ENCODE assay signal across 13 cellular contexts in genomic region chr17:63665527-63666214, GRCh38. TPM values are rescaled to one million over a fixed set of nuclear protein-coding genes. Genes with fewer than 3 reads are reported as not detected.
DNase-seq lines count a peak whose midpoint lies in the region; ATAC-seq, FAIRE-seq and TF ChIP-seq lines count a peak whose summit lies in the region.
"Had no signal": no experiment of that assay in that cellular context is flagged by ENCODE, and none has a peak within 500 bp of the region (broad histone marks: within the 10 kb centered on the region; RNA-seq: fewer than 3 reads in every experiment).

No MANE protein-coding gene starts in this region.

- H3K4me1 ChIP-seq in Karpas-422 (ENCODE audit: low read length) (peaks cover 35% of the 10 kb centered on the region), GM12878 (ENCODE audit: control insufficient read depth, insufficient read depth, low read length) (peaks cover 7% of the 10 kb centered on the region), SK-N-SH (ENCODE audit: control insufficient read depth in 1 of 2, insufficient read depth in 2 of 2, low read depth in 1 of 2, low read length in 1 of 2) (no peaks in the 10 kb centered on the region)
- H3K4me1 ChIP-seq: body of pancreas had no signal

- no TSS peak for BruUV-seq in GM12878 (replicated peaks; lab: Mats Ljungman, UMichigan)

- TF ChIP-seq EP300 in GM12878 (IDR thresholded peaks at IDR 0.05; ENCODE audit: borderline replicate concordance in 1 of 2, control insufficient read depth in 1 of 2, low read depth in 2 of 2, low read length in 2 of 2): no peak
- no peak for TF ChIP-seq EP300 in SK-N-SH (IDR thresholded peaks at IDR 0.05; ENCODE audit: borderline replicate concordance in 1 of 2, low read depth in 1 of 2, low read length in 1 of 2)

- peak; percentile 52 for ATAC-seq in GM12878
- peak; percentile 67 to 73 for ATAC-seq in natural killer cell treated with Interleukin-12 subunit alpha and Interleukin-12 subunit beta and Interleukin-15 and Interleukin-18, amount 100 ng/mL, for 72 hours
- ATAC-seq: body of pancreas had no signal

- no peaks in the 10 kb centered on the region for H3K27me3 ChIP-seq in Karpas-422 (ENCODE audit: low read length)
- no peaks in the 10 kb centered on the region for H3K27me3 ChIP-seq in GM12878 (replicated peaks in 1 of 2; ENCODE audit: control insufficient read depth in 2 of 2, insufficient read depth in 2 of 2, low read length in 1 of 2)
- no peaks in the 10 kb centered on the region for H3K27me3 ChIP-seq in SK-N-SH (ENCODE audit: insufficient read depth)
- H3K27me3 ChIP-seq: body of pancreas, gastrocnemius medialis, ovary had no signal

- peaks cover 8% of the 10 kb centered on the region for H3K36me3 Mint-ChIP-seq in natural killer cell treated with Interleukin-12 subunit alpha and Interleukin-12 subunit beta and Interleukin-15 and Interleukin-18, amount 100 ng/mL, for 72 hours

- SMC1A ChIA-PET in GM12878 (lab: Charles Lee; ENCODE audit: uncharacterized antibody, unreplicated experiment): interaction anchor here (0.5 to 3.9 kb wide), 6 partner anchors 9 to 41 kb away, joined by 3 to 18 read pairs (median 4); no protein-coding TSS in a partner anchor

- peaks cover 17 to 20% of the 10 kb centered on the region in 2 donors for H3K4me1 Mint-ChIP-seq in natural killer cell treated with Interleukin-12 subunit alpha and Interleukin-12 subunit beta and Interleukin-15 and Interleukin-18, amount 100 ng/mL, for 72 hours (ENCODE audit: low read depth in 2 of 2)

- H3K27ac ChIP-seq in Karpas-422 (ENCODE audit: low read length) (peak overlapping the region; percentile 69), GM12878 (ENCODE audit: control insufficient read depth, insufficient read depth) (peak overlapping the region; percentile 37), RWPE1 (no peak overlapping the region), SK-N-SH (ENCODE audit: low read depth in 2 of 2, low read length in 1 of 2) (no peak overlapping the region)
- H3K27ac ChIP-seq: ovary had no signal

- no peaks in the 10 kb centered on the region for H3K27me3 Mint-ChIP-seq in natural killer cell treated with Interleukin-12 subunit alpha and Interleukin-12 subunit beta and Interleukin-15 and Interleukin-18, amount 100 ng/mL, for 72 hours

- H3K79me2 ChIP-seq in Karpas-422 (ENCODE audit: low read length): peaks cover 2% of the 10 kb centered on the region; the same call in 1 of the 2 replicates
- no peaks in the 10 kb centered on the region for H3K79me2 ChIP-seq in GM12878 (ENCODE audit: control insufficient read depth, insufficient read depth, low read length)
- H3K79me2 ChIP-seq in SK-N-SH (ENCODE audit: insufficient read depth): no peaks in the 10 kb centered on the region

- H3K9me2 ChIP-seq in Karpas-422 (replicated peaks; ENCODE audit: insufficient read depth, low read length): no peaks in the 10 kb centered on the region
- H3K9me2 ChIP-seq in SK-N-SH: no peaks in the 10 kb centered on the region

- no peak overlapping the region for H3K4me3 ChIP-seq in Karpas-422 (ENCODE audit: low read length)
- H3K4me3 ChIP-seq in GM12878: no peak overlapping the region
- no peak overlapping the region for H3K4me3 ChIP-seq in SK-N-SH (ENCODE audit: low read depth in 2 of 2, low read length in 1 of 2)
- H3K4me3 ChIP-seq: body of pancreas, gastrocnemius medialis, ovary had no signal

- H3K27ac Mint-ChIP-seq in natural killer cell treated with Interleukin-12 subunit alpha and Interleukin-12 subunit beta and Interleukin-15 and Interleukin-18, amount 100 ng/mL, for 72 hours: peak overlapping the region; percentile 62 to 80

- H3K4me3 Mint-ChIP-seq in natural killer cell treated with Interleukin-12 subunit alpha and Interleukin-12 subunit beta and Interleukin-15 and Interleukin-18, amount 100 ng/mL, for 72 hours: peak overlapping the region; percentile 23

- 29% methylated on average over 5 of the region's 5 CpGs for WGBS in GM12878 (ENCODE audit: insufficient coverage, insufficient replicate concordance, low lambda C conversion rate, missing lambda C conversion rate)
- WGBS in SK-N-SH (ENCODE audit: low lambda C conversion rate): 100% methylated on average over 5 of the region's 5 CpGs

- H3K4me2 ChIP-seq in Karpas-422 (ENCODE audit: low read depth, low read length, poor library complexity, severe bottlenecking) (peak overlapping the region; percentile 0), GM12878 (ENCODE audit: control insufficient read depth, insufficient read depth) (no peak overlapping the region), SK-N-SH (no peak overlapping the region)

- intact Hi-C loops in GM12878 (cut with micrococcal nuclease; ENCODE audit: unreplicated experiment): no loop called here

- in situ Hi-C loops in GM12878 (cut with MboI): no loop called here

- H2AFZ ChIP-seq in Karpas-422 (ENCODE audit: low read length) (peak overlapping the region; percentile 24; the same call in 1 of the 2 replicates), GM12878 (ENCODE audit: control insufficient read depth, low read depth, low read length) (peak overlapping the region; percentile 62), SK-N-SH (ENCODE audit: low read depth) (no peak overlapping the region)

- TF ChIP-seq POLR2A in GM12878 (IDR thresholded peaks at IDR 0.05; ENCODE audit: low read depth, low read length): no peak

- no peak for TF ChIP-seq CTCF in GM12878 (IDR thresholded peaks at IDR 0.05 in 2 of 3, conservative IDR thresholded peaks at IDR 0.05 in 1 of 3; ENCODE audit: control insufficient read depth in 2 of 3, extremely low read depth in 1 of 3, insufficient read depth in 1 of 3, low read depth in 3 of 3, low read length in 3 of 3)
- no peak for TF ChIP-seq CTCF in RWPE1 (conservative IDR thresholded peaks at IDR 0.05; ENCODE audit: low read depth)
- TF ChIP-seq CTCF in SK-N-SH (IDR thresholded peaks at IDR 0.05): no peak

- H3K9me3 Mint-ChIP-seq in natural killer cell treated with Interleukin-12 subunit alpha and Interleukin-12 subunit beta and Interleukin-15 and Interleukin-18, amount 100 ng/mL, for 72 hours: no peaks in the 10 kb centered on the region

- H3K9me3 ChIP-seq in Karpas-422 (ENCODE audit: low read length) (no peaks in the 10 kb centered on the region), GM12878 (replicated peaks; ENCODE audit: control insufficient read depth, insufficient read depth, low read length) (no peaks in the 10 kb centered on the region), SK-N-SH (no peaks in the 10 kb centered on the region)
- H3K9me3 ChIP-seq: body of pancreas, gastrocnemius medialis, ovary had no signal

- H4K20me1 ChIP-seq in Karpas-422 (ENCODE audit: insufficient read depth, low read depth, low read length) (no peaks in the 10 kb centered on the region), GM12878 (ENCODE audit: control insufficient read depth, insufficient read depth) (no peaks in the 10 kb centered on the region), SK-N-SH (ENCODE audit: insufficient read depth) (no peaks in the 10 kb centered on the region)

- no peak for DNase-seq in GM18507 (ENCODE audit: extremely low spot score, insufficient read length, low read depth)
- peak; percentile 76 for DNase-seq in Karpas-422
- peak; percentile 27 for DNase-seq in GM12878 (ENCODE audit: low read depth, low spot score)
- DNase-seq in natural killer cell treated with Interleukin-12 subunit alpha and Interleukin-12 subunit beta and Interleukin-15 and Interleukin-18, amount 100 ng/mL, for 72 hours (ENCODE audit: low spot score): no peak
- DNase-seq in superior temporal gyrus (ENCODE audit: extremely low spot score): no peak
- DNase-seq in RWPE1 (ENCODE audit: low spot score): no peak
- no peak for DNase-seq in SK-N-SH
- DNase-seq in HK-2 (ENCODE audit: unreplicated experiment): no peak
- DNase-seq: gastrocnemius medialis; NCI-H524 treated with DMSO at 0.1 percent for 48 hours; ovary; stimulated activated CD8-positive, alpha-beta memory T cell treated with anti-CD3 and anti-CD28 coated beads, Interleukin-4, amount 100 ng/mL, for 48 hours had no signal

- no peak for TF ChIP-seq RAD21 in GM12878 (IDR thresholded peaks at IDR 0.05; ENCODE audit: insufficient read depth, low read depth, low read length)
- TF ChIP-seq RAD21 in SK-N-SH (IDR thresholded peaks at IDR 0.05; ENCODE audit: low read length): no peak

- H3K36me3 ChIP-seq in Karpas-422 (ENCODE audit: insufficient read depth, low read length) (peaks cover 8% of the 10 kb centered on the region; the same call in 1 of the 2 replicates), GM12878 (ENCODE audit: control insufficient read depth in 2 of 2, insufficient read depth in 2 of 2, low read length in 1 of 2) (peaks cover 0 to 6% of the 10 kb centered on the region in 2 experiments), SK-N-SH (replicated peaks in 1 of 2; ENCODE audit: control insufficient read depth in 1 of 2, insufficient read depth in 2 of 2, low read length in 1 of 2) (peaks cover 21 to 39% of the 10 kb centered on the region in 2 experiments)
- H3K36me3 ChIP-seq: ovary had no signal

- FAIRE-seq in GM18507 (lab: Jason Lieb, UNC) (peak; percentile 44), GM12878 (lab: Jason Lieb, UNC) (no peak)

- CTCF ChIA-PET in GM12878 (lab: Yijun Ruan, JAX) (interaction anchor here (0.6 to 1.8 kb wide), 4 partner anchors 15 to 280 kb away, joined by 3 to 6 read pairs (median 4); no protein-coding TSS in a partner anchor), RWPE1 (lab: Yijun Ruan, JAX) (interaction anchor here (0.9 kb wide), 1 partner anchor 138 kb away, joined by 3 read pairs; no protein-coding TSS in a partner anchor), SK-N-SH (lab: Yijun Ruan, JAX) (interaction anchor here (1.1 to 3.8 kb wide), 6 partner anchors 11 to 240 kb away, joined by 3 to 13 read pairs (median 4); no protein-coding TSS in a partner anchor)

- POLR2A ChIA-PET in GM12878 (lab: Charles Lee): interaction anchor here (0.8 to 1.1 kb wide), 2 partner anchors 9 to 103 kb away, joined by 3 read pairs; no protein-coding TSS in a partner anchor
- POLR2A ChIA-PET in RWPE1 (lab: Yijun Ruan, JAX; ENCODE audit: low non-redundant PET): no interaction called here
- POLR2A ChIA-PET in SK-N-SH (lab: Yijun Ruan, JAX): interaction anchor here (1.2 to 3.0 kb wide), 2 partner anchors 10 to 29 kb away, joined by 3 to 11 read pairs; no protein-coding TSS in a partner anchor

- H3F3A ChIP-seq in SK-N-SH (replicated peaks; ENCODE audit: insufficient read depth): no peaks in the 10 kb centered on the region

- H3K9ac ChIP-seq in Karpas-422 (ENCODE audit: low read length): peak overlapping the region; percentile 17; the same call in 1 of the 2 replicates
- no peak overlapping the region for H3K9ac ChIP-seq in GM12878 (ENCODE audit: control insufficient read depth, insufficient read depth, low read length)
- H3K9ac ChIP-seq in SK-N-SH: no peak overlapping the region

- RAD21 ChIA-PET in GM12878 (lab: Charles Lee; ENCODE audit: unreplicated experiment): interaction anchor here (1.9 kb wide), 1 partner anchor 10 kb away, joined by 8 read pairs; no protein-coding TSS in a partner anchor

RNA-seq across cellular contexts. Expression of gene LIMD2, which starts 34.3 kb away (rescaled TPM):
- 200 and 538 TPM in 2 replicates for total RNA-seq in Karpas-422 (2014; rRNA removed; shearing (Covaris generic); ENCODE audit: low replicate concordance)
- 116 and 138 TPM in 2 replicates for total RNA-seq in GM12878 (2013; cell fraction: nucleolus; rRNA removed)
- total RNA-seq in GM12878 (2014; rRNA removed) (247 and 261 TPM in 2 replicates), GM12878 (2014; rRNA removed; fragmentation: Illumina TruSeq; extraction: Trizol) (75.5 and 81.3 TPM in 2 replicates), GM12878 (2021) (251 and 259 TPM in 2 replicates)
- 48.8 TPM for polyA plus RNA-seq in GM12878 (2011; ENCODE audit: low read depth)
- polyA plus RNA-seq in GM12878 (2011; rRNA removed) (40.7 and 103 TPM in 2 replicates), GM12878 (2014; fragmentation: Illumina TruSeq; extraction: Trizol) (5.9 and 58.2 TPM in 2 replicates), GM12878 (2014; fragmentation: Nextera tagmentation; extraction: Ambion mirVana) (1 to 10 TPM; 1.1 to 5.0 TPM), GM12878 (2014; rRNA removed) (290 and 364 TPM in 2 replicates), GM12878 (2016; fragmentation: Nextera tagmentation; extraction: Ambion mirVana) (100 to 1,000 TPM; 307 to 339 TPM), SK-N-SH (2012; rRNA removed) (75.1 and 78.0 TPM in 2 replicates)
- polyA plus RNA-seq in GM12878 (2011; cell fraction: cytosol; rRNA removed): 157 and 273 TPM in 2 replicates
- 564 and 586 TPM in 2 replicates for polyA plus RNA-seq in GM12878 (2011; cell fraction: nucleus; rRNA removed)
- 167 and 191 TPM in 2 replicates for polyA plus RNA-seq in GM12878 (2012)
- polyA minus RNA-seq in GM12878 (2011; rRNA and poly(A)+ RNA removed): 24.1 and 63.2 TPM in 2 replicates
- 44.1 and 64.9 TPM in 2 replicates for polyA minus RNA-seq in GM12878 (2011; cell fraction: cytosol; rRNA and poly(A)+ RNA removed)
- polyA minus RNA-seq in GM12878 (2011; cell fraction: nucleus; rRNA and poly(A)+ RNA removed): 154 and 220 TPM in 2 replicates
- total RNA-seq in natural killer cell treated with Interleukin-12 subunit alpha and Interleukin-12 subunit beta and Interleukin-15 and Interleukin-18, amount 100 ng/mL, for 72 hours: 100 to 1,000 TPM; 114 to 185 TPM
- polyA plus RNA-seq in SK-N-SH (2012; cell fraction: cytosol; rRNA removed): 27.3 and 43.1 TPM in 2 replicates
- polyA plus RNA-seq in SK-N-SH (2012; cell fraction: nucleus; rRNA removed): 273 and 322 TPM in 2 replicates

RNA-seq across cellular contexts. Expression of gene MAP3K3, which starts 43.5 kb away (rescaled TPM):
- total RNA-seq in Karpas-422 (2014; rRNA removed; shearing (Covaris generic); ENCODE audit: low replicate concordance): 17.8 and 43.4 TPM in 2 replicates
- total RNA-seq in GM12878 (2013; cell fraction: nucleolus; rRNA removed): 52.5 and 67.1 TPM in 2 replicates
- total RNA-seq in GM12878 (2014; rRNA removed) (24.1 and 24.3 TPM in 2 replicates), GM12878 (2014; rRNA removed; fragmentation: Illumina TruSeq; extraction: Trizol) (16.0 and 17.2 TPM in 2 replicates), GM12878 (2021) (22.9 and 23.2 TPM in 2 replicates)
- polyA plus RNA-seq in GM12878 (2011; ENCODE audit: low read depth): 6.2 TPM
- polyA plus RNA-seq in GM12878 (2011; rRNA removed) (11.6 and 13.8 TPM in 2 replicates), GM12878 (2014; fragmentation: Illumina TruSeq; extraction: Trizol) (10.3 and 16.1 TPM in 2 replicates), GM12878 (2014; fragmentation: Nextera tagmentation; extraction: Ambion mirVana) (1 to 10 TPM; 1.6 to 2.0 TPM), GM12878 (2014; rRNA removed) (19.0 and 19.9 TPM in 2 replicates), GM12878 (2016; fragmentation: Nextera tagmentation; extraction: Ambion mirVana) (1 to 10 TPM; 3.4 to 5.3 TPM), SK-N-SH (2012; rRNA removed) (25.3 and 26.5 TPM in 2 replicates)
- 14.3 and 15.8 TPM in 2 replicates for polyA plus RNA-seq in GM12878 (2011; cell fraction: cytosol; rRNA removed)
- polyA plus RNA-seq in GM12878 (2011; cell fraction: nucleus; rRNA removed): 30.2 and 35.7 TPM in 2 replicates
- polyA plus RNA-seq in GM12878 (2012): 11.5 and 13.7 TPM in 2 replicates
- 18.0 and 23.0 TPM in 2 replicates for polyA minus RNA-seq in GM12878 (2011; rRNA and poly(A)+ RNA removed)
- polyA minus RNA-seq in GM12878 (2011; cell fraction: cytosol; rRNA and poly(A)+ RNA removed): 6.5 and 7.6 TPM in 2 replicates
- 11.6 and 25.1 TPM in 2 replicates for polyA minus RNA-seq in GM12878 (2011; cell fraction: nucleus; rRNA and poly(A)+ RNA removed)
- 10 to 100 TPM; 38.2 to 52.0 TPM for total RNA-seq in natural killer cell treated with Interleukin-12 subunit alpha and Interleukin-12 subunit beta and Interleukin-15 and Interleukin-18, amount 100 ng/mL, for 72 hours
- polyA plus RNA-seq in SK-N-SH (2012; cell fraction: cytosol; rRNA removed): 15.0 and 20.6 TPM in 2 replicates
- 50.0 and 60.2 TPM in 2 replicates for polyA plus RNA-seq in SK-N-SH (2012; cell fraction: nucleus; rRNA removed)

Comparison
In these comparisons a context has a peak if more than half of its experiments do, and no peak if none do; other contexts are left out.
1. DNase-seq: peak in Karpas-422 (single experiment) and GM12878 (single experiment); none in GM18507 (single experiment), natural killer cell treated with Interleukin-12 subunit alpha and Interleukin-12 subunit beta and Interleukin-15 and Interleukin-18, amount 100 ng/mL, for 72 hours (single experiment), superior temporal gyrus (single experiment), RWPE1 (single experiment), SK-N-SH (single experiment) and HK-2 (single experiment).
2. H3K27ac ChIP-seq: peak in Karpas-422 (single experiment) and GM12878 (single experiment); none in RWPE1 (single experiment) and SK-N-SH (0 of 2).